Comparison of ENCODE assay signal across 8 cellular contexts in genomic region chr12:130879212-130879686, GRCh38. TPM values are rescaled to one million over a fixed set of nuclear protein-coding genes. Genes with fewer than 3 reads are reported as not detected.
DNase-seq lines count a peak whose midpoint lies in the region; ATAC-seq and TF ChIP-seq lines count a peak whose summit lies in the region.

No MANE protein-coding gene starts in this region.

- H3K27ac Mint-ChIP-seq in naive thymus-derived CD4-positive, alpha-beta T cell = peak overlapping the region in 5 of 9 donors; percentile 6 to 55 (median 40)

- no peak overlapping the region; the same call in 1 of the 2 replicates for H3K9ac ChIP-seq in KMS-11

- H3K27ac ChIP-seq in KMS-11 (no peak overlapping the region), A673 (ENCODE audit: low read depth, low read length, poor library complexity, severe bottlenecking) (no peak overlapping the region)
- H3K27ac ChIP-seq in naive thymus-derived CD4-positive, alpha-beta T cell (ENCODE audit: low read depth, low read length) = no peak overlapping the region

- H3K4me1 Mint-ChIP-seq in naive thymus-derived CD4-positive, alpha-beta T cell = peaks cover 24 to 52% (median 32%) of the 10 kb centered on the region in 7 donors

- H3K27me3 Mint-ChIP-seq in naive thymus-derived CD4-positive, alpha-beta T cell = peaks cover 0 to 4% (median 0%) of the 10 kb centered on the region in 5 donors

- POLR2A ChIA-PET in naive thymus-derived CD4-positive, alpha-beta T cell (lab: Charles Lee) = no interaction called here
- POLR2A ChIA-PET in A673 (lab: Charles Lee; ENCODE audit: low non-redundant PET) = no interaction called here

- TF ChIP-seq CTCF in KMS-11 (conservative IDR thresholded peaks at IDR 0.05; ENCODE audit: low read depth, low read length) = no peak
- TF ChIP-seq CTCF in A673 (conservative IDR thresholded peaks at IDR 0.05; ENCODE audit: low read depth, low read length) = no peak

- peak overlapping the region; percentile 44; the same call in 1 of the 2 replicates for H3K4me2 ChIP-seq in KMS-11

- H2AFZ ChIP-seq in KMS-11 (ENCODE audit: low read depth) = no peak overlapping the region

- ATAC-seq in activated CD4-positive, CD25-positive, alpha-beta regulatory T cell treated with anti-CD3 and anti-CD28 coated beads, Interleukin-2, amount 50 U/mL, for 24 hours = peak; percentile 9 to 18
- peak; percentile 84 for ATAC-seq in GM21717 (IDR thresholded peaks at IDR 0.05; ENCODE audit: unreplicated experiment)
- peak; percentile 26 for ATAC-seq in naive thymus-derived CD4-positive, alpha-beta T cell

- H3K4me1 ChIP-seq in KMS-11 (ENCODE audit: low read depth, poor library complexity, severe bottlenecking) = peaks cover 29% of the 10 kb centered on the region
- peaks cover 4 to 13% of the 10 kb centered on the region in 2 donors for H3K4me1 ChIP-seq in naive thymus-derived CD4-positive, alpha-beta T cell (ENCODE audit: control insufficient read depth in 2 of 2, insufficient read depth in 2 of 2, low read length in 2 of 2)
- peaks cover 5% of the 10 kb centered on the region for H3K4me1 ChIP-seq in A673 (ENCODE audit: insufficient read depth, low read length, poor library complexity, severe bottlenecking)

- H3K36me3 ChIP-seq in KMS-11 (ENCODE audit: insufficient read depth) (no peaks in the 10 kb centered on the region; the same call in 1 of the 2 replicates), A673 (ENCODE audit: insufficient read depth, low read length, poor library complexity, severe bottlenecking) (peaks cover 36% of the 10 kb centered on the region)
- H3K36me3 ChIP-seq in naive thymus-derived CD4-positive, alpha-beta T cell (ENCODE audit: control insufficient read depth in 2 of 3, insufficient read depth in 3 of 3, low read length in 3 of 3) = peaks cover 11 to 33% (median 22%) of the 10 kb centered on the region in 3 experiments

- H3K36me3 Mint-ChIP-seq in naive thymus-derived CD4-positive, alpha-beta T cell = peaks cover 7 to 33% (median 18%) of the 10 kb centered on the region in 5 donors

- BruUV-seq in A673 (replicated peaks; lab: Mats Ljungman, UMichigan) = no TSS peak

- peak overlapping the region in 5 of 10 donors; percentile 4 to 80 (median 29) for H3K4me3 Mint-ChIP-seq in naive thymus-derived CD4-positive, alpha-beta T cell

- no peak overlapping the region for H3K4me3 ChIP-seq in KMS-11 (IDR thresholded peaks at IDR 0.05; ENCODE audit: insufficient read depth, low read depth, low read length)
- no peak overlapping the region for H3K4me3 ChIP-seq in naive thymus-derived CD4-positive, alpha-beta T cell (ENCODE audit: low read length)
- H3K4me3 ChIP-seq in A673 (ENCODE audit: low read depth, low read length, poor library complexity, severe bottlenecking) = no peak overlapping the region

- H3K79me2 ChIP-seq in KMS-11 (ENCODE audit: insufficient read depth, low read depth) = peaks cover 7% of the 10 kb centered on the region

- intact Hi-C loops in naive thymus-derived CD4-positive, alpha-beta T cell (cut with micrococcal nuclease) = loop anchor here (10.0 kb wide), 2 partner anchors 726 to 1016 kb away; partner anchors contain the start of gene ULK1 (in 2 of the 2)
- intact Hi-C loops in A673 (cut with micrococcal nuclease; ENCODE audit: unreplicated experiment) = no loop called here

- H3K9me3 Mint-ChIP-seq in naive thymus-derived CD4-positive, alpha-beta T cell = peaks cover 0 to 2% (median 0%) of the 10 kb centered on the region in 11 donors

- no peaks in the 10 kb centered on the region for H3K9me3 ChIP-seq in naive thymus-derived CD4-positive, alpha-beta T cell (ENCODE audit: control insufficient read depth in 2 of 3, low read length in 3 of 3)
- H3K9me3 ChIP-seq in A673 (ENCODE audit: low read depth, low read length, poor library complexity, severe bottlenecking) = no peaks in the 10 kb centered on the region

- CTCF ChIA-PET in naive thymus-derived CD4-positive, alpha-beta T cell (lab: Charles Lee) = no interaction called here
- CTCF ChIA-PET in A673 (lab: Charles Lee) = no interaction called here

- H4K20me1 ChIP-seq in KMS-11 (ENCODE audit: insufficient read depth) = no peaks in the 10 kb centered on the region

- no peak for DNase-seq in activated CD4-positive, CD25-positive, alpha-beta regulatory T cell (lab: John Stamatoyannopoulos, UW)
- DNase-seq in naive thymus-derived CD4-positive, alpha-beta T cell = no peak
- no peak for DNase-seq in A673 (ENCODE audit: low spot score)
- DNase-seq in cortex of kidney (lab: John Stamatoyannopoulos, UW) = no peak
- DNase-seq in HK-2 (ENCODE audit: unreplicated experiment) = no peak

- H3K27me3 ChIP-seq in KMS-11 (ENCODE audit: insufficient read depth, low read depth) (no peaks in the 10 kb centered on the region), A673 (replicated peaks; ENCODE audit: insufficient read depth, low read depth, low read length, poor library complexity) (no peaks in the 10 kb centered on the region)
- H3K27me3 ChIP-seq in naive thymus-derived CD4-positive, alpha-beta T cell (ENCODE audit: control insufficient read depth in 2 of 2, insufficient read depth in 2 of 2, low read length in 2 of 2) = no peaks in the 10 kb centered on the region

RNA-seq across cellular contexts. Expression of gene RAN, which starts 7.4 kb away (rescaled TPM):
- 100 to 1,000 TPM; 255 to 925 (median 269) TPM for total RNA-seq in naive thymus-derived CD4-positive, alpha-beta T cell
- polyA plus RNA-seq in naive thymus-derived CD4-positive, alpha-beta T cell = 100 to 1,000 TPM; 527 to 617 TPM
- 1,775 and 1,894 TPM in 2 replicates for total RNA-seq in A673 (2021)

RNA-seq across cellular contexts. Expression of gene STX2, which starts 40.2 kb away (rescaled TPM):
- total RNA-seq in naive thymus-derived CD4-positive, alpha-beta T cell = 10 to 100 TPM; 15.3 to 30.3 (median 21.5) TPM
- polyA plus RNA-seq in naive thymus-derived CD4-positive, alpha-beta T cell = 1 to 10 TPM; 7.6 to 8.0 TPM
- total RNA-seq in A673 (2021) = 37.8 and 38.1 TPM in 2 replicates

Comparison
In these comparisons a context has a peak if more than half of its experiments do, and no peak if none do; other contexts are left out.
1. ATAC-seq: peak in every context shown above with its lines; median percentile 84 in GM21717; 26 in naive thymus-derived CD4-positive, alpha-beta T cell; 14 in activated CD4-positive, CD25-positive, alpha-beta regulatory T cell treated with anti-CD3 and anti-CD28 coated beads, Interleukin-2, amount 50 U/mL, for 24 hours.